Comparison of ENCODE assay signal across 23 cellular contexts in genomic region chr15:27123808-27124207, GRCh38.
"Had no signal": no experiment of that assay in that cellular context is flagged by ENCODE, and none has a peak within 500 bp of the region (broad histone marks: within the 10 kb centered on the region; RNA-seq: fewer than 3 reads in every experiment).

No MANE protein-coding gene starts in this region.

- H3K27ac Mint-ChIP-seq: mesothelial cell of epicardium, natural killer cell had no signal

- H3K4me3 ChIP-seq: dorsolateral prefrontal cortex, heart left ventricle, ovary, right atrium auricular region, sigmoid colon, skin epidermis, stomach, upper lobe of right lung, vagina had no signal

- H3K4me3 Mint-ChIP-seq: mesothelial cell of epicardium, natural killer cell, neural crest cell had no signal

- H3K4me1 ChIP-seq: heart left ventricle, right atrium auricular region, sigmoid colon, stomach, upper lobe of right lung, vagina had no signal

- H3K27me3 ChIP-seq: dorsolateral prefrontal cortex, heart left ventricle, ovary, right atrium auricular region, sigmoid colon, stomach, upper lobe of right lung, vagina had no signal

- H3K36me3 Mint-ChIP-seq: mesothelial cell of epicardium, natural killer cell had no signal

- H3K36me3 ChIP-seq: heart left ventricle, ovary, right atrium auricular region, sigmoid colon, stomach, upper lobe of right lung, vagina had no signal

- DNase-seq: cortex of kidney; dorsolateral prefrontal cortex; effector CD8-positive, alpha-beta T cell; heart left ventricle; hippocampal formation; mammary epithelial cell; natural killer cell; nucleus accumbens; ovary; sigmoid colon; stimulated activated CD4-positive, alpha-beta T cell treated with anti-CD3 and anti-CD28 coated beads, Interleukin-12 subunit alpha, Interleukin-12 subunit beta, amount 100 ng/mL, for 4 hours; stimulated activated naive CD4-positive, alpha-beta T cell; stomach; substantia nigra; upper lobe of right lung had no signal

- ATAC-seq: heart left ventricle, left lobe of liver, natural killer cell, upper lobe of right lung had no signal

- FAIRE-seq: frontal cortex, islet of Langerhans had no signal

- H3K4me1 Mint-ChIP-seq: natural killer cell had no signal

- H3K9me3 ChIP-seq: ovary, right atrium auricular region, upper lobe of right lung, vagina had no signal

- H3K27ac ChIP-seq: dorsolateral prefrontal cortex, heart left ventricle, ovary, right atrium auricular region, sigmoid colon, skin epidermis, stomach, upper lobe of right lung, vagina had no signal
